11 cellular contexts compared by ENCODE assay signal in genomic region chr1:41795205-41795762, GRCh38.
DNase-seq lines count a peak whose midpoint lies in the region; ATAC-seq lines count a peak whose summit lies in the region.
"Had no signal": no experiment of that assay in that cellular context is flagged by ENCODE, and none has a peak within 500 bp of the region (broad histone marks: within the 10 kb centered on the region; RNA-seq: fewer than 3 reads in every experiment).

No MANE protein-coding gene starts in this region.

- no peak overlapping the region for H3K4me3 Mint-ChIP-seq in activated naive CD4-positive, alpha-beta T cell treated with anti-CD3 and anti-CD28 coated beads, Interleukin-2, amount 50 U/mL, for 24 hours

- H3K9me3 Mint-ChIP-seq in activated naive CD4-positive, alpha-beta T cell treated with anti-CD3 and anti-CD28 coated beads, Interleukin-2, amount 50 U/mL, for 24 hours = no peaks in the 10 kb centered on the region

- no peak for ATAC-seq in HG03045 (IDR thresholded peaks at IDR 0.05; ENCODE audit: unreplicated experiment)

- no peaks in the 10 kb centered on the region for H3K27me3 Mint-ChIP-seq in activated naive CD4-positive, alpha-beta T cell treated with anti-CD3 and anti-CD28 coated beads, Interleukin-2, amount 50 U/mL, for 24 hours

- H3K27ac Mint-ChIP-seq in activated naive CD4-positive, alpha-beta T cell treated with anti-CD3 and anti-CD28 coated beads, Interleukin-2, amount 50 U/mL, for 24 hours = peak overlapping the region; percentile 44

- no peak for DNase-seq in activated naive CD4-positive, alpha-beta T cell treated with Interleukin-2 at 50 U/mL for 16 hours
- peak; percentile 44 for DNase-seq in RPMI7951 (ENCODE audit: low read depth)
- peak; percentile 51 for DNase-seq in fibroblast of gingiva (ENCODE audit: low read depth)
- DNase-seq in stromal cell of bone marrow (ENCODE audit: low read depth) = peak; percentile 48
- DNase-seq in 8988T = no peak
- DNase-seq in DMS79 treated with DMSO at 0.1 percent for 48 hours (lab: John Stamatoyannopoulos, UW) = no peak
- DNase-seq: NCI-H2081 treated with DMSO at 0.1 percent for 48 hours, small intestine, WERI-Rb-1 had no signal

- peaks cover 69% of the 10 kb centered on the region for H3K4me1 Mint-ChIP-seq in activated naive CD4-positive, alpha-beta T cell treated with anti-CD3 and anti-CD28 coated beads, Interleukin-2, amount 50 U/mL, for 24 hours

- peaks cover 3% of the 10 kb centered on the region for H3K36me3 Mint-ChIP-seq in activated naive CD4-positive, alpha-beta T cell treated with anti-CD3 and anti-CD28 coated beads, Interleukin-2, amount 50 U/mL, for 24 hours

Comparison
In these comparisons a context has a peak if more than half of its experiments do, and no peak if none do; other contexts are left out.
1. DNase-seq: peak in RPMI7951 (single experiment), fibroblast of gingiva (single experiment) and stromal cell of bone marrow (single experiment); none in activated naive CD4-positive, alpha-beta T cell treated with Interleukin-2 at 50 U/mL for 16 hours (single experiment), 8988T (single experiment) and DMS79 treated with DMSO at 0.1 percent for 48 hours (single experiment).